In genomic region chr17:58200024-58200633, GRCh38 we compare ENCODE assay signal across 1 cellular context.
TF ChIP-seq lines count a peak whose summit lies in the region.

No MANE protein-coding gene starts in this region.

TF ChIP-seq in HepG2, 621 proteins besides CTCF, POLR2A, EP300 and RAD21 (continues in another document):
- TF ChIP-seq ZFP1 (CRISPR knock-in tag; IDR thresholded peaks at IDR 0.05) (no peak), ZBTB7B (CRISPR knock-in tag; IDR thresholded peaks at IDR 0.05) (no peak), SRF (IDR thresholded peaks at IDR 0.05; ENCODE audit: low read depth, low read length) (no peak), ZFP41 (CRISPR knock-in tag; IDR thresholded peaks at IDR 0.05; ENCODE audit: borderline replicate concordance) (no peak), FOSL1 (CRISPR knock-in tag; IDR thresholded peaks at IDR 0.05; ENCODE audit: borderline replicate concordance) (no peak), AHR (CRISPR knock-in tag; IDR thresholded peaks at IDR 0.05) (no peak), KDM2A (CRISPR knock-in tag; IDR thresholded peaks at IDR 0.05; ENCODE audit: borderline replicate concordance, low read depth) (peak; percentile 67), ARNT2 (CRISPR knock-in tag; IDR thresholded peaks at IDR 0.05; ENCODE audit: low read depth) (no peak), ZNF691 (CRISPR knock-in tag; IDR thresholded peaks at IDR 0.05; ENCODE audit: borderline replicate concordance, low read depth) (no peak), NR2C2 (CRISPR knock-in tag; IDR thresholded peaks at IDR 0.05; ENCODE audit: borderline replicate concordance) (no peak), DDIT3 (CRISPR knock-in tag; IDR thresholded peaks at IDR 0.05) (no peak), ZNF253 (CRISPR knock-in tag; IDR thresholded peaks at IDR 0.05; ENCODE audit: borderline replicate concordance) (no peak), YEATS2 (CRISPR knock-in tag; IDR thresholded peaks at IDR 0.05; ENCODE audit: borderline replicate concordance) (no peak), POLR2G (IDR thresholded peaks at IDR 0.05; ENCODE audit: low read depth, low read length) (no peak), IKZF1 (IDR thresholded peaks at IDR 0.05) (no peak), TIGD3 (CRISPR knock-in tag; IDR thresholded peaks at IDR 0.05; ENCODE audit: borderline replicate concordance) (no peak), ELF4 (CRISPR knock-in tag; IDR thresholded peaks at IDR 0.05; ENCODE audit: borderline replicate concordance) (no peak), ZNF276 (CRISPR knock-in tag; IDR thresholded peaks at IDR 0.05; ENCODE audit: low read depth) (no peak), TARDBP (CRISPR knock-in tag; IDR thresholded peaks at IDR 0.05) (0 out of 2 replicates have a peak, but pooled peaks have one; percentile 34), ZNF83 (CRISPR knock-in tag; IDR thresholded peaks at IDR 0.05; ENCODE audit: borderline replicate concordance) (no peak), ZBTB39 (CRISPR knock-in tag; IDR thresholded peaks at IDR 0.05) (no peak), MBD4 (IDR thresholded peaks at IDR 0.05; ENCODE audit: borderline replicate concordance, low read length) (no peak), ZNF687 (CRISPR knock-in tag; IDR thresholded peaks at IDR 0.05) (peak; percentile 58), RORA (CRISPR knock-in tag; IDR thresholded peaks at IDR 0.05) (no peak), ZNF446 (CRISPR knock-in tag; IDR thresholded peaks at IDR 0.05) (no peak), STAG1 (CRISPR knock-in tag; IDR thresholded peaks at IDR 0.05) (peak; percentile 59), CREBL2 (CRISPR knock-in tag; IDR thresholded peaks at IDR 0.05; ENCODE audit: borderline replicate concordance) (no peak), FOXA1 (IDR thresholded peaks at IDR 0.05) (no peak), FOXA1 (CRISPR knock-in tag; IDR thresholded peaks at IDR 0.05) (no peak), TEAD3 (CRISPR knock-in tag; optimal IDR thresholded peaks at IDR 0.05; ENCODE audit: borderline replicate concordance) (peak; percentile 60), IKZF4 (CRISPR knock-in tag; IDR thresholded peaks at IDR 0.05; ENCODE audit: borderline replicate concordance, low read depth, not compliant biosample characterization) (no peak), JUND (CRISPR knock-in tag; IDR thresholded peaks at IDR 0.05) (no peak), ZNF282 (IDR thresholded peaks at IDR 0.05; ENCODE audit: partially characterized antibody) (no peak), ZBTB2 (CRISPR knock-in tag; IDR thresholded peaks at IDR 0.05; ENCODE audit: low read depth) (no peak), ZNF768 (CRISPR knock-in tag; IDR thresholded peaks at IDR 0.05) (0 out of 2 replicates have a peak, but pooled peaks have one; percentile 13), ZBTB40 (IDR thresholded peaks at IDR 0.05) (no peak), ZBTB40 (CRISPR knock-in tag; IDR thresholded peaks at IDR 0.05) (no peak), HNRNPK (IDR thresholded peaks at IDR 0.05; ENCODE audit: low read depth, low read length, poor library complexity, severe bottlenecking) (no peak)
